29 cellular contexts compared by ENCODE assay signal in the genomic region with DNA sequence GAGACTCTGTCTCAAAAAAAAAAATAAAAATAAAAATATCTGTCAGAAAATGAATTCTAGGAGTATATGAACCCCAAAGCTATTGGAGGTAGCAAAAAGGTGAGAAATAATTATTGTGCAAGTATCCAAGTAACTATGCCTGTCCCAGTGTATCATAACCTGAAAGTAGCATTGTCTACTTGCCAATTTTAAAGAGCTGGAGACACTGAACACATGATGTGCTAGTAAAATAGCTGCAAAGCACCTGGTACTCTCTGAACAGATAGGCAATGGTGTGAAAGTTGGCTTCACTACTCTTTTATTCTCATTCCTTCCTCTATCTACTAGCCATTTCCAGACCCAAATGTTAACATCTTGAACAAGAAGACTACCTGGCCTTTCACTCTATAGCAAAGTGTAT.
"Had no signal": no experiment of that assay in that cellular context is flagged by ENCODE, and none has a peak within 500 bp of the region (broad histone marks: within the 10 kb centered on the region; RNA-seq: fewer than 3 reads in every experiment).

No MANE protein-coding gene starts in this region.

- H3K27me3 ChIP-seq: adrenal gland, dorsolateral prefrontal cortex, hepatocyte, left lung, testis, uterus had no signal

- H3K27ac ChIP-seq: adrenal gland, dorsolateral prefrontal cortex, hepatocyte, left lung, testis, uterus, VCaP had no signal

- H3K36me3 Mint-ChIP-seq: stimulated activated effector memory CD8-positive, alpha-beta T cell treated with anti-CD3 and anti-CD28 coated beads, Interleukin-12 subunit alpha, Interleukin-12 subunit beta, amount 100 ng/mL, for 72 hours had no signal

- H3K9me3 ChIP-seq: adrenal gland, left lung, testis, uterus had no signal

- H3K9me3 Mint-ChIP-seq: activated naive CD4-positive, alpha-beta T cell treated with anti-CD3 and anti-CD28 coated beads for 36 hours; central memory CD8-positive, alpha-beta T cell; effector memory CD8-positive, alpha-beta T cell; stimulated activated effector memory CD8-positive, alpha-beta T cell treated with anti-CD3 and anti-CD28 coated beads, Interleukin-12 subunit alpha, Interleukin-12 subunit beta, amount 100 ng/mL, for 72 hours; T-helper 2 cell treated with Interferon-gamma antibody and Interleukin-4, amounts not matched to agents 5 μg/mL and 100 μg/mL, for 36 hours had no signal

- FAIRE-seq: colon, endothelial cell of umbilical vein, frontal cortex, small intestine had no signal

- H3K27ac Mint-ChIP-seq: activated naive CD4-positive, alpha-beta T cell treated with anti-CD3 and anti-CD28 coated beads for 36 hours; effector memory CD8-positive, alpha-beta T cell; stimulated activated effector memory CD8-positive, alpha-beta T cell treated with anti-CD3 and anti-CD28 coated beads, Interleukin-12 subunit alpha, Interleukin-12 subunit beta, amount 100 ng/mL, for 72 hours; T-helper 2 cell treated with Interferon-gamma antibody and Interleukin-4, amounts not matched to agents 5 μg/mL and 100 μg/mL, for 36 hours had no signal

- H3K4me1 ChIP-seq: left lung, testis had no signal

- H3K27me3 Mint-ChIP-seq: central memory CD8-positive, alpha-beta T cell; effector memory CD8-positive, alpha-beta T cell had no signal

- H3K36me3 ChIP-seq: adrenal gland, left lung, uterus had no signal

- DNase-seq: activated CD4-positive, alpha-beta T cell treated with anti-CD3 and anti-CD28 coated beads, Interleukin-2, amount 50 U/mL, for 1 hour; activated CD4-positive, CD25-positive, alpha-beta regulatory T cell treated with anti-CD3 and anti-CD28 coated beads, Interleukin-2, amount 50 U/mL, for 72 hours; activated CD8-positive, alpha-beta memory T cell treated with anti-CD3 and anti-CD28 coated beads, Interleukin-2, amount 50 U/mL, for 48 hours; activated effector memory CD4-positive, alpha-beta T cell treated with Interleukin-2 at 50 U/mL for 16 hours; activated naive CD4-positive, alpha-beta T cell treated with anti-CD3 and anti-CD28 coated beads for 36 hours; activated T-cell treated with anti-CD3 and anti-CD28 coated beads, Interleukin-2, amount 50 U/mL, for 48 hours; adrenal gland; dorsolateral prefrontal cortex; effector memory CD8-positive, alpha-beta T cell; glutamatergic neuron; kidney glomerular epithelial cell; left lung; nucleus accumbens; posterior cingulate gyrus; small intestine; stimulated activated CD4-positive, alpha-beta T cell treated with anti-CD3 and anti-CD28 coated beads, Interleukin-2, amount 100 ng/mL, for 24 hours; testis; trophoblast cell; uterus had no signal

- H3K4me3 Mint-ChIP-seq: activated naive CD4-positive, alpha-beta T cell treated with anti-CD3 and anti-CD28 coated beads for 36 hours; central memory CD8-positive, alpha-beta T cell; effector memory CD8-positive, alpha-beta T cell; stimulated activated effector memory CD8-positive, alpha-beta T cell treated with anti-CD3 and anti-CD28 coated beads, Interleukin-12 subunit alpha, Interleukin-12 subunit beta, amount 100 ng/mL, for 72 hours; T-helper 2 cell treated with Interferon-gamma antibody and Interleukin-4, amounts not matched to agents 5 μg/mL and 100 μg/mL, for 36 hours had no signal

- ATAC-seq: effector memory CD8-positive, alpha-beta T cell; esophagus mucosa; left lung; sciatic nerve; stimulated activated effector memory CD8-positive, alpha-beta T cell treated with anti-CD3 and anti-CD28 coated beads, Interleukin-12 subunit alpha, Interleukin-12 subunit beta, amount 100 ng/mL, for 72 hours had no signal

- H3K4me1 Mint-ChIP-seq: stimulated activated effector memory CD8-positive, alpha-beta T cell treated with anti-CD3 and anti-CD28 coated beads, Interleukin-12 subunit alpha, Interleukin-12 subunit beta, amount 100 ng/mL, for 72 hours had no signal

- H3K4me3 ChIP-seq: adrenal gland, dorsolateral prefrontal cortex, hepatocyte, left lung, testis, uterus had no signal
